Comparison of ENCODE assay signal across 15 cellular contexts in genomic region chr20:43379239-43379917, GRCh38.
A peak's percentile ranks its signal among the peaks of the same experiment; 100 is the strongest.
DNase-seq lines count a peak whose midpoint lies in the region; ATAC-seq, FAIRE-seq and TF ChIP-seq lines count a peak whose summit lies in the region.
"Had no signal": no experiment of that assay in that cellular context is flagged by ENCODE, and none has a peak within 500 bp of the region (broad histone marks: within the 10 kb centered on the region; RNA-seq: fewer than 3 reads in every experiment).

No MANE protein-coding gene starts in this region.

- no peak overlapping the region for H3K9ac ChIP-seq in adipocyte (ENCODE audit: low read length)

- DNase-seq in A172 (ENCODE audit: low spot score) = peak; percentile 83
- DNase-seq in H54 (ENCODE audit: insufficient read length, low spot score) = peak; percentile 40
- DNase-seq in adipocyte (ENCODE audit: low read depth) = peak; percentile 29
- DNase-seq in glomerular visceral epithelial cell (ENCODE audit: extremely low spot score) = peak; percentile 84
- DNase-seq in activated naive CD4-positive, alpha-beta T cell treated with Interleukin-2 at 50 U/mL for 16 hours = no peak
- no peak for DNase-seq in mesenteric fat pad (ENCODE audit: low spot score)
- DNase-seq in activated naive CD4-positive, alpha-beta T cell treated with anti-CD3 and anti-CD28 coated beads, Interleukin-2, amount 50 U/mL, for 16 hours = no peak
- DNase-seq: H7, heart left ventricle, NCI-H1092 treated with DMSO at 0.1 percent for 48 hours had no signal

- H3K9me3 ChIP-seq in adipocyte (ENCODE audit: control insufficient read depth, low read length) = no peaks in the 10 kb centered on the region
- H3K9me3 ChIP-seq: heart left ventricle, neutrophil had no signal

- no peaks in the 10 kb centered on the region for H3K27me3 ChIP-seq in adipocyte (replicated peaks; ENCODE audit: control insufficient read depth, insufficient read depth, low read length)

- FAIRE-seq in H54 (lab: Jason Lieb, UNC) = no peak
- FAIRE-seq: TTC549 had no signal

- H3K4me1 ChIP-seq in adipocyte (ENCODE audit: control insufficient read depth, insufficient read depth, low read length) = peaks cover 27% of the 10 kb centered on the region
- H3K4me1 ChIP-seq: heart left ventricle had no signal

- H3K36me3 ChIP-seq in adipocyte (ENCODE audit: control insufficient read depth, insufficient read depth, low read length, severe bottlenecking) = no peaks in the 10 kb centered on the region
- H3K36me3 ChIP-seq: heart left ventricle, neutrophil had no signal

- TF ChIP-seq POLR2A in H54 (IDR thresholded peaks at IDR 0.05; ENCODE audit: low read depth, low read length) = no peak

- no peak overlapping the region for H3K4me3 ChIP-seq in adipocyte (ENCODE audit: low read length)
- H3K4me3 ChIP-seq: heart left ventricle had no signal

- no peak for ATAC-seq in GM21786 (IDR thresholded peaks at IDR 0.05; ENCODE audit: unreplicated experiment)
- ATAC-seq: activated naive CD4-positive, alpha-beta T cell treated with anti-CD3 and anti-CD28 coated beads, Interleukin-2, amount 50 U/mL, for 72 hours; Panc1 had no signal

Comparison
In these comparisons a context has a peak if more than half of its experiments do, and no peak if none do; other contexts are left out.
1. DNase-seq: peak in A172 (single experiment), H54 (single experiment), adipocyte (single experiment) and glomerular visceral epithelial cell (single experiment); none in activated naive CD4-positive, alpha-beta T cell treated with Interleukin-2 at 50 U/mL for 16 hours (single experiment), mesenteric fat pad (single experiment) and activated naive CD4-positive, alpha-beta T cell treated with anti-CD3 and anti-CD28 coated beads, Interleukin-2, amount 50 U/mL, for 16 hours (single experiment).